ENCODE assay signal across 19 cellular contexts in genomic region chr4:78313754-78314120, GRCh38.
DNase-seq lines count a peak whose midpoint lies in the region; ATAC-seq, FAIRE-seq and TF ChIP-seq lines count a peak whose summit lies in the region.
"Had no signal": no experiment of that assay in that cellular context is flagged by ENCODE, and none has a peak within 500 bp of the region (broad histone marks: within the 10 kb centered on the region; RNA-seq: fewer than 3 reads in every experiment).

No MANE protein-coding gene starts in this region.

- H3K79me2 ChIP-seq in KMS-11 (ENCODE audit: insufficient read depth, low read depth), result no peaks in the 10 kb centered on the region
- no peaks in the 10 kb centered on the region for H3K79me2 ChIP-seq in GM12878 (ENCODE audit: control insufficient read depth, insufficient read depth, low read length)

- no peak for FAIRE-seq in GM12878 (lab: Jason Lieb, UNC)
- FAIRE-seq: H1, HTR-8/SVneo had no signal

- no TSS peak for BruUV-seq in GM12878 (replicated peaks; lab: Mats Ljungman, UMichigan)

- H3K9me3 ChIP-seq in GM12878 (replicated peaks; ENCODE audit: control insufficient read depth, insufficient read depth, low read length), result no peaks in the 10 kb centered on the region; the same call in 2 of the 3 replicates
- no peaks in the 10 kb centered on the region for H3K9me3 ChIP-seq in breast epithelium
- H3K9me3 ChIP-seq: SJSA1 had no signal

- no peak overlapping the region for H3K9ac ChIP-seq in KMS-11
- H3K9ac ChIP-seq in GM12878 (ENCODE audit: control insufficient read depth, insufficient read depth, low read length), result no peak overlapping the region

- no peak overlapping the region for H3K4me3 ChIP-seq in KMS-11 (IDR thresholded peaks at IDR 0.05; ENCODE audit: insufficient read depth, low read depth, low read length)
- no peak overlapping the region for H3K4me3 ChIP-seq in GM12878
- H3K4me3 ChIP-seq in breast epithelium, result no peak overlapping the region
- H3K4me3 ChIP-seq: SJSA1 had no signal

- H3K27me3 ChIP-seq in KMS-11 (ENCODE audit: insufficient read depth, low read depth) (no peaks in the 10 kb centered on the region), GM12878 (replicated peaks in 1 of 2; ENCODE audit: control insufficient read depth in 2 of 2, insufficient read depth in 2 of 2, low read length in 1 of 2) (no peaks in the 10 kb centered on the region), breast epithelium (no peaks in the 10 kb centered on the region)

- SMC1A ChIA-PET in GM12878 (lab: Charles Lee; ENCODE audit: uncharacterized antibody, unreplicated experiment), result no interaction called here

- peaks cover 28% of the 10 kb centered on the region for H3K4me1 ChIP-seq in KMS-11 (ENCODE audit: low read depth, poor library complexity, severe bottlenecking)
- no peaks in the 10 kb centered on the region for H3K4me1 ChIP-seq in GM12878 (ENCODE audit: control insufficient read depth, insufficient read depth, low read length)
- H3K4me1 ChIP-seq in breast epithelium, result no peaks in the 10 kb centered on the region
- H3K4me1 ChIP-seq: SJSA1 had no signal

- H3K36me3 ChIP-seq in KMS-11 (ENCODE audit: insufficient read depth) (no peaks in the 10 kb centered on the region; the same call in 1 of the 2 replicates), GM12878 (ENCODE audit: control insufficient read depth in 2 of 2, insufficient read depth in 2 of 2, low read length in 1 of 2) (no peaks in the 10 kb centered on the region), breast epithelium (no peaks in the 10 kb centered on the region)
- H3K36me3 ChIP-seq: SJSA1 had no signal

- ATAC-seq in GM18498 (IDR thresholded peaks at IDR 0.05; ENCODE audit: unreplicated experiment) (peak; percentile 66), GM21360 (IDR thresholded peaks at IDR 0.05; ENCODE audit: unreplicated experiment) (peak; percentile 57), GM12878 (peak; percentile 75)
- ATAC-seq: PC-3 had no signal

- H3K4me2 ChIP-seq in KMS-11 (peak overlapping the region; percentile 53), GM12878 (ENCODE audit: control insufficient read depth, insufficient read depth) (no peak overlapping the region)

- no peaks in the 10 kb centered on the region for H4K20me1 ChIP-seq in KMS-11 (ENCODE audit: insufficient read depth)
- H4K20me1 ChIP-seq in GM12878 (ENCODE audit: control insufficient read depth, insufficient read depth), result no peaks in the 10 kb centered on the region

- H2AFZ ChIP-seq in KMS-11 (ENCODE audit: low read depth) (no peak overlapping the region), GM12878 (ENCODE audit: control insufficient read depth, low read depth, low read length) (no peak overlapping the region)

- no peak for TF ChIP-seq POLR2A in GM12878 (IDR thresholded peaks at IDR 0.05; ENCODE audit: low read depth, low read length)
- TF ChIP-seq POLR2A in breast epithelium (IDR thresholded peaks at IDR 0.05), result no peak

- H3K27ac ChIP-seq in KMS-11 (no peak overlapping the region; the same call in 1 of the 2 replicates), GM12878 (ENCODE audit: control insufficient read depth, insufficient read depth) (no peak overlapping the region), breast epithelium (no peak overlapping the region), RWPE1 (no peak overlapping the region)
- H3K27ac ChIP-seq: HL-60, SJSA1 had no signal

- TF ChIP-seq CTCF in KMS-11 (conservative IDR thresholded peaks at IDR 0.05; ENCODE audit: low read depth, low read length) (no peak), GM12878 (IDR thresholded peaks at IDR 0.05 in 2 of 3, conservative IDR thresholded peaks at IDR 0.05 in 1 of 3; ENCODE audit: control insufficient read depth in 2 of 3, extremely low read depth in 1 of 3, insufficient read depth in 1 of 3, low read depth in 3 of 3, low read length in 3 of 3) (no peak), breast epithelium (IDR thresholded peaks at IDR 0.05) (no peak), RWPE1 (conservative IDR thresholded peaks at IDR 0.05; ENCODE audit: low read depth) (no peak)

- in situ Hi-C loops in GM12878 (cut with MboI), result no loop called here

- intact Hi-C loops in GM12878 (cut with micrococcal nuclease; ENCODE audit: unreplicated experiment), result no loop called here
- intact Hi-C loops in breast epithelium (cut with DNase I; ENCODE audit: low total_unique reads), result no loop called here

- POLR2A ChIA-PET in GM12878 (lab: Charles Lee) (no interaction called here), RWPE1 (lab: Yijun Ruan, JAX; ENCODE audit: low non-redundant PET) (no interaction called here)

- no peak for TF ChIP-seq RAD21 in GM12878 (IDR thresholded peaks at IDR 0.05; ENCODE audit: insufficient read depth, low read depth, low read length)

- CTCF ChIA-PET in GM12878 (lab: Yijun Ruan, JAX) (no interaction called here), RWPE1 (lab: Yijun Ruan, JAX) (no interaction called here)

- DNase-seq in GM12878 (ENCODE audit: low read depth, low spot score), result no peak
- no peak for DNase-seq in breast epithelium (ENCODE audit: low spot score in 2 of 2)
- no peak for DNase-seq in activated CD4-positive, CD25-positive, alpha-beta regulatory T cell (lab: John Stamatoyannopoulos, UW)
- DNase-seq in RWPE1 (ENCODE audit: low spot score), result no peak
- DNase-seq: COR-L47, EL, NCI-H1417 treated with DMSO at 0.1 percent for 48 hours, NCI-H1930, NCI-H2171, NCI-H446 treated with DMSO at 0.1 percent for 48 hours, PC-3, SW 1271 had no signal

- RAD21 ChIA-PET in GM12878 (lab: Charles Lee; ENCODE audit: unreplicated experiment), result no interaction called here

- TF ChIP-seq EP300 in GM12878 (IDR thresholded peaks at IDR 0.05; ENCODE audit: borderline replicate concordance in 1 of 2, control insufficient read depth in 1 of 2, low read depth in 2 of 2, low read length in 2 of 2), result no peak

TF ChIP-seq in GM12878, 131 proteins besides CTCF, POLR2A, EP300 and RAD21:
- no peak for TF ChIP-seq ZNF207 (IDR thresholded peaks at IDR 0.05; ENCODE audit: borderline replicate concordance)
- TF ChIP-seq USF2 (IDR thresholded peaks at IDR 0.05; ENCODE audit: borderline replicate concordance, low read depth, low read length), result no peak
- TF ChIP-seq NFYA (IDR thresholded peaks at IDR 0.05; ENCODE audit: borderline replicate concordance, low read depth, low read length), result no peak
- TF ChIP-seq EGR1 (IDR thresholded peaks at IDR 0.05; ENCODE audit: borderline replicate concordance in 1 of 2, low read depth in 2 of 2, low read length in 2 of 2), result no peak
- TF ChIP-seq STAT3 (IDR thresholded peaks at IDR 0.05; ENCODE audit: low read depth, low read length), result no peak
- TF ChIP-seq TBL1XR1 (IDR thresholded peaks at IDR 0.05; ENCODE audit: low read depth, low read length), result no peak
- TF ChIP-seq ZBTB33 (IDR thresholded peaks at IDR 0.05), result no peak
- TF ChIP-seq ESRRA (IDR thresholded peaks at IDR 0.05; ENCODE audit: low read length), result no peak
- no peak for TF ChIP-seq SRF (IDR thresholded peaks at IDR 0.05; ENCODE audit: low read depth in 2 of 2, low read length in 2 of 2)
- TF ChIP-seq IRF4 (IDR thresholded peaks at IDR 0.05; ENCODE audit: low read depth, low read length), result no peak
